In the genomic region with DNA sequence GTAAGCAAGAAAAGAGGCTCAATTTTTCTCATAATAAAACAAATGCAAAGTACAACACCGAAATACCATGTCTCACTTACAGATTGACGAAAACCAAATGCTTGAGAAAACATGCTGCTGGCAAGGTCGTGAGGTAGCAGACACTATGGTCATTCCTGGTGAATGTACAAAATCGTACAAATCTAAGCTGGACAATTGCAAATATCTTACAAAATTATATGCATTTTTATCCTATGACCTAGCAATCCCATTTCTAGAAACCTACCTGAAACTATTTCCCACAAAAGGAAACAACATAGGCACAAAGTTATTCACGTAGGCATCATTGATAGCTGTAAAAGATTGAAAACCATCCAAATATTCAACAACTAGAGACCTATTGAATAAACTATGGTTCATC, we compare ENCODE assay signal across 1 cellular context.
TF ChIP-seq lines count a peak whose summit lies in the region.

No MANE protein-coding gene starts in this region.

TF ChIP-seq in GM23338, 12 proteins besides CTCF, POLR2A, EP300 and RAD21 (continued from another document):
- TF ChIP-seq, protein P1, sequence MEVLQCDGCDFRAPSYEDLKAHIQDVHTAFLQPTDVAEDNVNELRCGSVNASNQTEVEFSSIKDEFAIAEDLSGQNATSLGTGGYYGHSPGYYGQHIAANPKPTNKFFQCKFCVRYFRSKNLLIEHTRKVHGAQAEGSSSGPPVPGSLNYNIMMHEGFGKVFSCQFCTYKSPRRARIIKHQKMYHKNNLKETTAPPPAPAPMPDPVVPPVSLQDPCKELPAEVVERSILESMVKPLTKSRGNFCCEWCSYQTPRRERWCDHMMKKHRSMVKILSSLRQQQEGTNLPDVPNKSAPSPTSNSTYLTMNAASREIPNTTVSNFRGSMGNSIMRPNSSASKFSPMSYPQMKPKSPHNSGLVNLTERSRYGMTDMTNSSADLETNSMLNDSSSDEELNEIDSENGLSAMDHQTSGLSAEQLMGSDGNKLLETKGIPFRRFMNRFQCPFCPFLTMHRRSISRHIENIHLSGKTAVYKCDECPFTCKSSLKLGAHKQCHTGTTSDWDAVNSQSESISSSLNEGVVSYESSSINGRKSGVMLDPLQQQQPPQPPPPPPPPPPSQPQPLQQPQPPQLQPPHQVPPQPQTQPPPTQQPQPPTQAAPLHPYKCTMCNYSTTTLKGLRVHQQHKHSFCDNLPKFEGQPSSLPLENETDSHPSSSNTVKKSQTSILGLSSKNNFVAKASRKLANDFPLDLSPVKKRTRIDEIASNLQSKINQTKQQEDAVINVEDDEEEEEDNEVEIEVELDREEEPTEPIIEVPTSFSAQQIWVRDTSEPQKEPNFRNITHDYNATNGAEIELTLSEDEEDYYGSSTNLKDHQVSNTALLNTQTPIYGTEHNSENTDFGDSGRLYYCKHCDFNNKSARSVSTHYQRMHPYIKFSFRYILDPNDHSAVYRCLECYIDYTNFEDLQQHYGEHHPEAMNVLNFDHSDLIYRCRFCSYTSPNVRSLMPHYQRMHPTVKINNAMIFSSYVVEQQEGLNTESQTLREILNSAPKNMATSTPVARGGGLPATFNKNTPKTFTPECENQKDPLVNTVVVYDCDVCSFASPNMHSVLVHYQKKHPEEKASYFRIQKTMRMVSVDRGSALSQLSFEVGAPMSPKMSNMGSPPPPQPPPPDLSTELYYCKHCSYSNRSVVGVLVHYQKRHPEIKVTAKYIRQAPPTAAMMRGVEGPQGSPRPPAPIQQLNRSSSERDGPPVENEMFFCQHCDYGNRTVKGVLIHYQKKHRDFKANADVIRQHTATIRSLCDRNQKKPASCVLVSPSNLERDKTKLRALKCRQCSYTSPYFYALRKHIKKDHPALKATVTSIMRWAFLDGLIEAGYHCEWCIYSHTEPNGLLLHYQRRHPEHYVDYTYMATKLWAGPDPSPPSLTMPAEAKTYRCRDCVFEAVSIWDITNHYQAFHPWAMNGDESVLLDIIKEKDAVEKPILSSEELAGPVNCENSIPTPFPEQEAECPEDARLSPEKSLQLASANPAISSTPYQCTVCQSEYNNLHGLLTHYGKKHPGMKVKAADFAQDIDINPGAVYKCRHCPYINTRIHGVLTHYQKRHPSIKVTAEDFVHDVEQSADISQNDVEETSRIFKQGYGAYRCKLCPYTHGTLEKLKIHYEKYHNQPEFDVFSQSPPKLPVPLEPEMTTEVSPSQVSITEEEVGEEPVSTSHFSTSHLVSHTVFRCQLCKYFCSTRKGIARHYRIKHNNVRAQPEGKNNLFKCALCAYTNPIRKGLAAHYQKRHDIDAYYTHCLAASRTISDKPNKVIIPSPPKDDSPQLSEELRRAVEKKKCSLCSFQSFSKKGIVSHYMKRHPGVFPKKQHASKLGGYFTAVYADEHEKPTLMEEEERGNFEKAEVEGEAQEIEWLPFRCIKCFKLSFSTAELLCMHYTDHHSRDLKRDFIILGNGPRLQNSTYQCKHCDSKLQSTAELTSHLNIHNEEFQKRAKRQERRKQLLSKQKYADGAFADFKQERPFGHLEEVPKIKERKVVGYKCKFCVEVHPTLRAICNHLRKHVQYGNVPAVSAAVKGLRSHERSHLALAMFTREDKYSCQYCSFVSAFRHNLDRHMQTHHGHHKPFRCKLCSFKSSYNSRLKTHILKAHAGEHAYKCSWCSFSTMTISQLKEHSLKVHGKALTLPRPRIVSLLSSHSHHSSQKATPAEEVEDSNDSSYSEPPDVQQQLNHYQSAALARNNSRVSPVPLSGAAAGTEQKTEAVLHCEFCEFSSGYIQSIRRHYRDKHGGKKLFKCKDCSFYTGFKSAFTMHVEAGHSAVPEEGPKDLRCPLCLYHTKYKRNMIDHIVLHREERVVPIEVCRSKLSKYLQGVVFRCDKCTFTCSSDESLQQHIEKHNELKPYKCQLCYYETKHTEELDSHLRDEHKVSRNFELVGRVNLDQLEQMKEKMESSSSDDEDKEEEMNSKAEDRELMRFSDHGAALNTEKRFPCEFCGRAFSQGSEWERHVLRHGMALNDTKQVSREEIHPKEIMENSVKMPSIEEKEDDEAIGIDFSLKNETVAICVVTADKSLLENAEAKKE (CRISPR knock-in tag; IDR thresholded peaks at IDR 0.05), result no peak
TF ChIP-seq in GM23338: peak in this region for 0.
